Comparison of ENCODE assay signal across 9 cellular contexts in the genomic region with DNA sequence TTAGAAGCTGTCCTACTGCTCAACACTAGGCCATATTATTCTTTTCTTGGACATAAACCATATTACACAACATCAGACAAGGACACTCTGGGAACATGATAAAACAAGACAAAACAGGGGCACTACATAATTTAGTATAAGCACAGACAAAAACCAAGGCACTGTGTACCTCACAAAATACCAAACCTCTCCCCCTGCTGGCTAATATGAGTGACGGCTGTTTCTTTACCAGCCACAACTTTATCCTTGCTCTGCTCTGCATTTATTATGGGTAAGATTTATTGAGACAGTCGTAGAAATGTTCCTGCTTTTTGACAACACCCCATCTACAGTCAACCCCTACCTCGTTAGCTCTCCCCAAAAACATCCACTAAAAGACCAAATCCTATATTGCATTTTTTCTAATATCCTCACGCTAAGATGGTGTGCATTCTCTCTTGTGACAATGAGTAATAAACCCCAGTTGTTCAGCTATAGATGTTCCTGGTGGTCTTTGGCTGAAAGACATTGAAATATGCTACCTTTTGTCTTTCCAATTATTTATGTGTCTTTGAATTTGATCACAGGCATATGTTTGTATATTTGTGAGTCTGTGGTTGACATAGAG. TPM values are rescaled to one million over a fixed set of nuclear protein-coding genes. Genes with fewer than 3 reads are reported as not detected.
DNase-seq lines count a peak whose midpoint lies in the region; ATAC-seq and TF ChIP-seq lines count a peak whose summit lies in the region.
"Had no signal": no experiment of that assay in that cellular context is flagged by ENCODE, and none has a peak within 500 bp of the region (broad histone marks: within the 10 kb centered on the region; RNA-seq: fewer than 3 reads in every experiment).

No MANE protein-coding gene starts in this region.

- no peaks in the 10 kb centered on the region for H3K9me3 Mint-ChIP-seq in activated naive CD8-positive, alpha-beta T cell treated with anti-CD3 and anti-CD28 coated beads, Interleukin-2, amount 10 ng/mL, durations not matched to agents 7 days and 5 days
- H3K9me3 Mint-ChIP-seq in activated naive CD8-positive, alpha-beta T cell treated with anti-CD3 and anti-CD28 coated beads, Interleukin-2, amount 50 U/mL, for 24 hours = no peaks in the 10 kb centered on the region

- POLR2A ChIA-PET in activated naive CD8-positive, alpha-beta T cell treated with anti-CD3 and anti-CD28 coated beads, Interleukin-2, amount 10 ng/mL, durations not matched to agents 7 days and 5 days (lab: Charles Lee) = no interaction called here

- H3K27me3 ChIP-seq in fibroblast of lung (ENCODE audit: control insufficient read depth, insufficient read depth, low read length) (no peaks in the 10 kb centered on the region), tibial artery (no peaks in the 10 kb centered on the region), HAP-1 (ENCODE audit: low read depth) (no peaks in the 10 kb centered on the region)

- H3K9ac ChIP-seq in fibroblast of lung (ENCODE audit: insufficient read depth, low read length) = no peak overlapping the region

- intact Hi-C loops in tibial artery (cut with DNase I; ENCODE audit: low total_unique reads) = no loop called here

- H3K27ac ChIP-seq in fibroblast of lung (ENCODE audit: insufficient read depth, low read length) (no peak overlapping the region), tibial artery (no peak overlapping the region)

- in situ Hi-C loops in HAP-1 (cut with MboI; ENCODE audit: low sequenced_read_pairs) = no loop called here

- TF ChIP-seq CTCF in fibroblast of lung (conservative IDR thresholded peaks at IDR 0.05 in 1 of 2, IDR thresholded peaks at IDR 0.05 in 1 of 2; ENCODE audit: low read depth in 1 of 2, low read length in 2 of 2) (peak; percentile 45 to 70), tibial artery (IDR thresholded peaks at IDR 0.05) (peak; percentile 15 to 18)

- no peak for DNase-seq in activated naive CD8-positive, alpha-beta T cell treated with anti-CD3 and anti-CD28 coated beads, Interleukin-2, amount 10 ng/mL, durations not matched to agents 7 days and 5 days
- DNase-seq in activated naive CD8-positive, alpha-beta T cell treated with anti-CD3 and anti-CD28 coated beads, Interleukin-2, amount 50 U/mL, for 24 hours = no peak
- DNase-seq in RPMI7951 (ENCODE audit: low read depth) (peak; percentile 31), fibroblast of lung (ENCODE audit: low read depth in 2 of 2) (peak; percentile 5 to 56), tibial artery (no peak), HAP-1 (ENCODE audit: low spot score in 2 of 2) (no peak), NCI-H1930 (lab: John Stamatoyannopoulos, UW) (no peak)

- no peaks in the 10 kb centered on the region for H4K20me1 ChIP-seq in fibroblast of lung (ENCODE audit: control insufficient read depth, extremely low read depth, insufficient read depth, low read length)

- no peaks in the 10 kb centered on the region for H3K9me3 ChIP-seq in fibroblast of lung (ENCODE audit: control insufficient read depth, insufficient read depth, low read depth, low read length)
- H3K9me3 ChIP-seq in tibial artery = no peaks in the 10 kb centered on the region
- H3K9me3 ChIP-seq in HAP-1 = no peaks in the 10 kb centered on the region

- no peak overlapping the region for H3K4me2 ChIP-seq in fibroblast of lung (ENCODE audit: extremely low read depth, insufficient read depth, low read length)

- ATAC-seq in activated naive CD8-positive, alpha-beta T cell treated with anti-CD3 and anti-CD28 coated beads, Interleukin-2, amount 10 ng/mL, durations not matched to agents 7 days and 5 days (ENCODE audit: low read depth) = peak; percentile 71
- no peak for ATAC-seq in activated naive CD8-positive, alpha-beta T cell treated with anti-CD3 and anti-CD28 coated beads, Interleukin-2, amount 50 U/mL, for 24 hours
- no peak for ATAC-seq in GM21526 (IDR thresholded peaks at IDR 0.05; ENCODE audit: low FRiP score, unreplicated experiment)

- H3K36me3 ChIP-seq in fibroblast of lung (ENCODE audit: control insufficient read depth, insufficient read depth, low read length) = no peaks in the 10 kb centered on the region
- peaks cover 0 to 7% (median 0%) of the 10 kb centered on the region in 3 donors for H3K36me3 ChIP-seq in tibial artery
- H3K36me3 ChIP-seq in HAP-1 (replicated peaks) = no peaks in the 10 kb centered on the region

- H3K27ac Mint-ChIP-seq in activated naive CD8-positive, alpha-beta T cell treated with anti-CD3 and anti-CD28 coated beads, Interleukin-2, amount 10 ng/mL, durations not matched to agents 7 days and 5 days = no peak overlapping the region
- H3K27ac Mint-ChIP-seq in activated naive CD8-positive, alpha-beta T cell treated with anti-CD3 and anti-CD28 coated beads, Interleukin-2, amount 50 U/mL, for 24 hours = no peak overlapping the region

- H3K4me3 ChIP-seq in fibroblast of lung (replicated peaks in 1 of 4; ENCODE audit: control extremely low read depth in 1 of 4, insufficient read depth in 1 of 4, low read depth in 3 of 4, low read length in 4 of 4) = no peak overlapping the region
- no peak overlapping the region for H3K4me3 ChIP-seq in tibial artery
- no peak overlapping the region for H3K4me3 ChIP-seq in HAP-1

- H3K4me3 Mint-ChIP-seq in activated naive CD8-positive, alpha-beta T cell treated with anti-CD3 and anti-CD28 coated beads, Interleukin-2, amount 10 ng/mL, durations not matched to agents 7 days and 5 days = no peak overlapping the region
- no peak overlapping the region for H3K4me3 Mint-ChIP-seq in activated naive CD8-positive, alpha-beta T cell treated with anti-CD3 and anti-CD28 coated beads, Interleukin-2, amount 50 U/mL, for 24 hours

- no peaks in the 10 kb centered on the region for H3K79me2 ChIP-seq in fibroblast of lung (ENCODE audit: control insufficient read depth, insufficient read depth, low read length)

- H3K36me3 Mint-ChIP-seq in activated naive CD8-positive, alpha-beta T cell treated with anti-CD3 and anti-CD28 coated beads, Interleukin-2, amount 10 ng/mL, durations not matched to agents 7 days and 5 days = peaks cover 4% of the 10 kb centered on the region
- H3K36me3 Mint-ChIP-seq in activated naive CD8-positive, alpha-beta T cell treated with anti-CD3 and anti-CD28 coated beads, Interleukin-2, amount 50 U/mL, for 24 hours (ENCODE audit: low read depth) = peaks cover 5% of the 10 kb centered on the region

- no peaks in the 10 kb centered on the region for H3K27me3 Mint-ChIP-seq in activated naive CD8-positive, alpha-beta T cell treated with anti-CD3 and anti-CD28 coated beads, Interleukin-2, amount 10 ng/mL, durations not matched to agents 7 days and 5 days
- no peaks in the 10 kb centered on the region for H3K27me3 Mint-ChIP-seq in activated naive CD8-positive, alpha-beta T cell treated with anti-CD3 and anti-CD28 coated beads, Interleukin-2, amount 50 U/mL, for 24 hours

- peaks cover 2% of the 10 kb centered on the region for H3K4me1 Mint-ChIP-seq in activated naive CD8-positive, alpha-beta T cell treated with anti-CD3 and anti-CD28 coated beads, Interleukin-2, amount 10 ng/mL, durations not matched to agents 7 days and 5 days
- H3K4me1 Mint-ChIP-seq in activated naive CD8-positive, alpha-beta T cell treated with anti-CD3 and anti-CD28 coated beads, Interleukin-2, amount 50 U/mL, for 24 hours = peaks cover 1% of the 10 kb centered on the region

- H2AFZ ChIP-seq in fibroblast of lung (ENCODE audit: low read length) = no peak overlapping the region

- H3K4me1 ChIP-seq in fibroblast of lung (ENCODE audit: control insufficient read depth, extremely low read depth, insufficient read depth, low read length) (no peaks in the 10 kb centered on the region), tibial artery (no peaks in the 10 kb centered on the region), HAP-1 (no peaks in the 10 kb centered on the region)

RNA-seq across cellular contexts. Expression of gene POLR1H, which starts 23.8 kb away (rescaled TPM):
- 10 to 100 TPM; 55.5 to 55.6 TPM for total RNA-seq in activated naive CD8-positive, alpha-beta T cell treated with anti-CD3 and anti-CD28 coated beads, Interleukin-2, amount 10 ng/mL, durations not matched to agents 7 days and 5 days
- 47.0 and 50.3 TPM in 2 replicates for total RNA-seq in RPMI7951 (2014; rRNA removed; shearing (Covaris generic))
- 42.1 and 46.1 TPM in 2 replicates for total RNA-seq in fibroblast of lung
- polyA plus RNA-seq in fibroblast of lung = 21.1 and 25.0 TPM in 2 replicates
- 29.2 and 32.4 TPM in 2 replicates for polyA plus RNA-seq in fibroblast of lung (2012)
- 28.0 and 28.3 TPM in 2 replicates for polyA minus RNA-seq in fibroblast of lung (ENCODE audit: low replicate concordance)

RNA-seq across cellular contexts. Expression of gene PPP1R11, which starts 29.7 kb away (rescaled TPM):
- 10 to 100 TPM; 52.5 to 53.8 TPM for total RNA-seq in activated naive CD8-positive, alpha-beta T cell treated with anti-CD3 and anti-CD28 coated beads, Interleukin-2, amount 10 ng/mL, durations not matched to agents 7 days and 5 days
- total RNA-seq in RPMI7951 (2014; rRNA removed; shearing (Covaris generic)) = 65.1 and 65.7 TPM in 2 replicates
- total RNA-seq in fibroblast of lung = 13.9 and 16.8 TPM in 2 replicates
- polyA plus RNA-seq in fibroblast of lung = 52.4 and 53.6 TPM in 2 replicates
- 44.8 and 45.8 TPM in 2 replicates for polyA plus RNA-seq in fibroblast of lung (2012)
- polyA minus RNA-seq in fibroblast of lung (ENCODE audit: low replicate concordance) = 48.6 and 56.9 TPM in 2 replicates

RNA-seq across cellular contexts. Expression of gene RNF39, which starts 38.3 kb away (rescaled TPM):
- total RNA-seq in activated naive CD8-positive, alpha-beta T cell treated with anti-CD3 and anti-CD28 coated beads, Interleukin-2, amount 10 ng/mL, durations not matched to agents 7 days and 5 days = not detected
- not detected in 2 replicates for total RNA-seq in RPMI7951 (2014; rRNA removed; shearing (Covaris generic))
- not detected in 2 replicates for total RNA-seq in fibroblast of lung
- not detected in 2 replicates for polyA plus RNA-seq in fibroblast of lung
- 0.23 and 0.57 TPM in 2 replicates for polyA plus RNA-seq in fibroblast of lung (2012)
- polyA minus RNA-seq in fibroblast of lung (ENCODE audit: low replicate concordance) = not detected in 2 replicates
- total RNA-seq: T-helper 1 cell treated with Interleukin-12 subunit alpha and Interleukin-12 subunit beta and Interleukin-4 antibody, amounts not matched to agents 30 ng/mL and 1 ng/mL, for 36 hours had no signal

Comparison
In these comparisons a context has a peak if more than half of its experiments do, and no peak if none do; other contexts are left out.
1. DNase-seq: peak in RPMI7951 (single experiment) and fibroblast of lung (2 of 2); none in activated naive CD8-positive, alpha-beta T cell treated with anti-CD3 and anti-CD28 coated beads, Interleukin-2, amount 10 ng/mL, durations not matched to agents 7 days and 5 days (single experiment), activated naive CD8-positive, alpha-beta T cell treated with anti-CD3 and anti-CD28 coated beads, Interleukin-2, amount 50 U/mL, for 24 hours (single experiment), tibial artery (0 of 2), HAP-1 (0 of 2) and NCI-H1930 (0 of 2).